ENCODE assay signal across 25 cellular contexts in the genomic region with DNA sequence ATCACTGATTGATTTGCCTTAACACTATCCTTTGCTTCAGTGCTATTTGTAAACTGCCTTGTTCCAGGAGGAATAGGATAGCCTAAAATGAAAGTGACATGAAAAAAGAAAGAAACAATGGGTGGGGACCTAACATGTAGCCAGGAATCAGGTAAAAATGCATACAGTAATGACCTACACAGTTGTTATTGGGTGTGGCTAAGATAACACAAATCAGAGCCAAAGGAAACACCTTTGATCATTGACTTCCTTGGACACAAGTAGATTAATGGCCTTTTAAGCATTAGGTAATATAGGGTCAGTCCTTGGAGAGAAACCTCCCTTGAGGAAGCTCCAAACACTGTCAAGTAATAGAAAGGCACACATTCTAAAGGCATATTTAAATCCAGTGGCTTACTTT.
"Had no signal": no experiment of that assay in that cellular context is flagged by ENCODE, and none has a peak within 500 bp of the region (broad histone marks: within the 10 kb centered on the region; RNA-seq: fewer than 3 reads in every experiment).

No MANE protein-coding gene starts in this region.

- H3K27ac ChIP-seq: esophagus squamous epithelium, gastrocnemius medialis, heart right ventricle, left ventricle myocardium inferior, right atrium auricular region, sigmoid colon, skin epidermis, stomach, thoracic aorta, transverse colon had no signal

- H3K4me1 ChIP-seq: esophagus squamous epithelium, gastrocnemius medialis, left ventricle myocardium inferior, right atrium auricular region, sigmoid colon, stomach, transverse colon had no signal

- H3K4me3 Mint-ChIP-seq: central memory CD8-positive, alpha-beta T cell; naive thymus-derived CD8-positive, alpha-beta T cell; neural crest cell had no signal

- H3K36me3 Mint-ChIP-seq: naive thymus-derived CD8-positive, alpha-beta T cell had no signal

- H3K9me3 ChIP-seq: esophagus squamous epithelium, gastrocnemius medialis, heart right ventricle, left ventricle myocardium inferior, right atrium auricular region, sigmoid colon, stomach, thoracic aorta, transverse colon had no signal

- H3K27me3 ChIP-seq: gastrocnemius medialis, right atrium auricular region, sigmoid colon, stomach, transverse colon had no signal

- H3K27ac Mint-ChIP-seq: naive thymus-derived CD8-positive, alpha-beta T cell had no signal

- FAIRE-seq: endometrium had no signal

- H3K27me3 Mint-ChIP-seq: central memory CD8-positive, alpha-beta T cell had no signal

- H3K36me3 ChIP-seq: esophagus squamous epithelium, gastrocnemius medialis, heart right ventricle, left ventricle myocardium inferior, right atrium auricular region, sigmoid colon, stomach, thoracic aorta, transverse colon had no signal

- H3K9me3 Mint-ChIP-seq: central memory CD8-positive, alpha-beta T cell; naive thymus-derived CD8-positive, alpha-beta T cell had no signal

- ATAC-seq: gastrocnemius medialis; heart right ventricle; left cardiac atrium; naive thymus-derived CD8-positive, alpha-beta T cell had no signal

- H3K4me1 Mint-ChIP-seq: central memory CD8-positive, alpha-beta T cell; naive thymus-derived CD8-positive, alpha-beta T cell had no signal

- DNase-seq: cortex of kidney; effector memory CD4-positive, alpha-beta T cell; esophagus squamous epithelium; gastrocnemius medialis; heart right ventricle; hypothalamus; islet precursor cell; left cardiac atrium; left ventricle myocardium inferior; mesendoderm; naive thymus-derived CD8-positive, alpha-beta T cell; posterior cingulate gyrus; sigmoid colon; stimulated activated CD4-positive, alpha-beta T cell treated with anti-CD3 and anti-CD28 coated beads, Interleukin-12 subunit alpha, Interleukin-12 subunit beta, amount 100 ng/mL, for 4 hours; stimulated activated naive CD4-positive, alpha-beta T cell; stomach; substantia nigra; transverse colon had no signal

- H3K4me3 ChIP-seq: esophagus squamous epithelium, gastrocnemius medialis, heart right ventricle, left ventricle myocardium inferior, lung, right atrium auricular region, sigmoid colon, skin epidermis, stomach, thoracic aorta, transverse colon had no signal
